ENCODE assay signal across 6 cellular contexts in the genomic region with DNA sequence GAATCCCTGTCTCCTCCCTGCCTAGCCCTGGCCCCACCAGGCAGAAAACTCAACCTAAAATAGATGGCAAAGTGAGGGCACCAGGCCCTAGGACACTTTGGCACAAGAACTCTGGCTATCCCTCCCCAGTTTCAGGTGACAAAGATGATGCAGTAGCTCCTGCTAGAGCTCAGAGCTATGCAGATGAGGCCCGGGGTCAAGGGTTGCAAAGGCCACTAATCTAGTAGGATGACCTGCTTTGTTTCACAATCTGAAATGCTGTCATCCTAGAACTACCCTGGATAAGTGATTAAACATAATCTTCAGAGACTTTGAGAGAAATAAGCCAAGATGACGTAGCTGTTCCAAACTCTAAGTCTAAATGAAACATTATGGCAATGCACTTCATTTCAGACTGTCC.
"Had no signal": no experiment of that assay in that cellular context is flagged by ENCODE, and none has a peak within 500 bp of the region (broad histone marks: within the 10 kb centered on the region; RNA-seq: fewer than 3 reads in every experiment).

No MANE protein-coding gene starts in this region.

- DNase-seq: IMR-90, KBM-7 had no signal

- H3K36me3 Mint-ChIP-seq: IgD-negative memory B cell had no signal

- H3K4me1 Mint-ChIP-seq: IgD-negative memory B cell had no signal

- ATAC-seq: HepG2, K562 had no signal

- H3K4me3 Mint-ChIP-seq: IgD-negative memory B cell had no signal

- H3K27ac ChIP-seq: HL-60 had no signal

- H3K4me3 ChIP-seq: K562 had no signal

- H3K9me3 Mint-ChIP-seq: IgD-negative memory B cell had no signal
